Comparison of ENCODE assay signal across 9 cellular contexts in the genomic region with DNA sequence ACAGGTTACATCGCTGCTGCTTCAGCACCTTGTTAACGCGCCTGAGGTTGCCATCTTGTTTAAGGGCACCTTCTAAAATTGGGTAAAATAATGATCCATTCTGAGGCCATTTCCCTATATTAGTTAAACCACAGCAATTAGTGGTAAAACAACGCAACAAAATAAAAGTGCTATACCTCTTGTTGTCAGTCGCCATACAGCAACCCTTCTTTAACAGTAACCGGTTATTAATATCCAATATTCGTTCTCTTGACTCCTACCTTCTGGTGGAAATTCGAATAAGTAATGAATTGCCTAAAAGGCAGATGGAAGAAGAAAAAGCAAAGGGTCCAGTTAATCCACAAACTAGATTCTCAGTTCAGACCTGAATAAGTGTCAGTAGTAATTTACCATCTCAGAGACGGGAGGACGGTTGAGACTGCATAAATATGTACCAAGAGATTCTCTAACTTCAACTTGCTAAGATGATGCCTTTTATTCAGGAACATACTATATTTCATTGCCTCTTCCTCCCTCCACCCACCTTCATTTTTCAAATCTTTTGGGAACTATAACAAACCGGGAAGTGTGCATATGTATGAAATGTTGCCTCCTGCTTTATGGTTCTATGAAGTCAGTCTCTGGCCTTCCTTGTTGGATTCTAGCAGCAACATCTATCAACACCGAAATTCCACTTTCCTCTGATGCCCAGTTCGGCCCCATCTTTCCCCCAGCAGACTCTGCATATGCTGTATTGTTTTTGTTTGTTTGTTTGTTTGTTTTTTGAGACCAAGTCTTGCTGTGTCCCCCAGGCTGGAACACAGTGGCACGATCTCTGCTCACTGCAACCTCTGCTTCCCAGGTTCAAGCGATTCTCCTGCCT. TPM values are rescaled to one million over a fixed set of nuclear protein-coding genes. Genes with fewer than 3 reads are reported as not detected.
A peak's percentile ranks its signal among the peaks of the same experiment; 100 is the strongest.
DNase-seq lines count a peak whose midpoint lies in the region; ATAC-seq, FAIRE-seq and TF ChIP-seq lines count a peak whose summit lies in the region.
"Had no signal": no experiment of that assay in that cellular context is flagged by ENCODE, and none has a peak within 500 bp of the region (broad histone marks: within the 10 kb centered on the region; RNA-seq: fewer than 3 reads in every experiment).

No MANE protein-coding gene starts in this region.

- H3K4me2 ChIP-seq in GM12878 (ENCODE audit: control insufficient read depth, insufficient read depth): peak overlapping the region; percentile 47

- TF ChIP-seq RAD21 in GM12878 (IDR thresholded peaks at IDR 0.05; ENCODE audit: insufficient read depth, low read depth, low read length): no peak

- H3K36me3 Mint-ChIP-seq in activated T-cell treated with anti-CD3 and anti-CD28 coated beads, Interleukin-2, amount 50 U/mL, for 4 hours (ENCODE audit: insufficient read depth): peaks cover 16% of the 10 kb centered on the region

- H4K20me1 ChIP-seq in GM12878 (ENCODE audit: control insufficient read depth, insufficient read depth): no peaks in the 10 kb centered on the region

- H2AFZ ChIP-seq in GM12878 (ENCODE audit: control insufficient read depth, low read depth, low read length): peak overlapping the region; percentile 99

- H3K9ac ChIP-seq in GM12878 (ENCODE audit: control insufficient read depth, insufficient read depth, low read length): no peak overlapping the region; the same call in 1 of the 2 replicates

- H3K4me3 Mint-ChIP-seq in activated T-cell treated with anti-CD3 and anti-CD28 coated beads, Interleukin-2, amount 50 U/mL, for 4 hours: peak overlapping the region; percentile 98

- SMC1A ChIA-PET in GM12878 (lab: Charles Lee; ENCODE audit: uncharacterized antibody, unreplicated experiment): interaction anchor here (1.8 kb wide), 1 partner anchor 27 kb away, joined by 6 read pairs; no protein-coding TSS in a partner anchor

- H3K27me3 ChIP-seq in GM12878 (replicated peaks in 1 of 2; ENCODE audit: control insufficient read depth in 2 of 2, insufficient read depth in 2 of 2, low read length in 1 of 2): no peaks in the 10 kb centered on the region
- no peaks in the 10 kb centered on the region for H3K27me3 ChIP-seq in lower lobe of right lung (ENCODE audit: low read depth)
- H3K27me3 ChIP-seq in thyroid gland: no peaks in the 10 kb centered on the region

- POLR2A ChIA-PET in GM12878 (lab: Charles Lee): interaction anchor here (1.0 kb wide), 1 partner anchor 28 kb away, joined by 4 read pairs; no protein-coding TSS in a partner anchor

- CTCF ChIA-PET in GM12878 (lab: Yijun Ruan, JAX): no interaction called here

- no peak for TF ChIP-seq EP300 in GM12878 (IDR thresholded peaks at IDR 0.05; ENCODE audit: borderline replicate concordance in 1 of 2, control insufficient read depth in 1 of 2, low read depth in 2 of 2, low read length in 2 of 2)

- no peak for DNase-seq in activated T-cell treated with anti-CD3 and anti-CD28 coated beads, Interleukin-2, amount 50 U/mL, for 4 hours
- DNase-seq in activated T-cell treated with anti-CD3 and anti-CD28 coated beads, Interleukin-2, amount 50 U/mL, for 1 hour: no peak
- DNase-seq in GM12878 (ENCODE audit: low read depth, low spot score) (no peak), lower lobe of right lung (no peak), thyroid gland (no peak), GM13977 (ENCODE audit: low spot score) (no peak), NCI-H524 treated with DMSO at 0.1 percent for 48 hours (lab: John Stamatoyannopoulos, UW) (no peak)

- in situ Hi-C loops in GM12878 (cut with MboI) (no loop called here), GM13977 (cut with MboI; ENCODE audit: low pct_unique_long_range_greater_than_20kb, low sequenced_read_pairs, unreplicated experiment) (no loop called here)

- TF ChIP-seq CTCF in GM12878 (IDR thresholded peaks at IDR 0.05 in 2 of 3, conservative IDR thresholded peaks at IDR 0.05 in 1 of 3; ENCODE audit: control insufficient read depth in 2 of 3, extremely low read depth in 1 of 3, insufficient read depth in 1 of 3, low read depth in 3 of 3, low read length in 3 of 3) (no peak), lower lobe of right lung (IDR thresholded peaks at IDR 0.05) (no peak), thyroid gland (IDR thresholded peaks at IDR 0.05) (peak in 2 of 6 experiments; percentile 5 to 32), GM13977 (IDR thresholded peaks at IDR 0.05; ENCODE audit: extremely low read depth, insufficient read depth, missing control alignments) (no peak)

- FAIRE-seq in GM12878 (lab: Jason Lieb, UNC): no peak

- H3K9me3 Mint-ChIP-seq in activated T-cell treated with anti-CD3 and anti-CD28 coated beads, Interleukin-2, amount 50 U/mL, for 4 hours: peaks cover 3% of the 10 kb centered on the region

- ATAC-seq in activated T-cell treated with anti-CD3 and anti-CD28 coated beads, Interleukin-2, amount 50 U/mL, for 4 hours: no peak
- ATAC-seq in GM12878 (no peak), lower lobe of right lung (no peak), HG03175 (IDR thresholded peaks at IDR 0.05; ENCODE audit: unreplicated experiment) (no peak)

- H3K79me2 ChIP-seq in GM12878 (ENCODE audit: control insufficient read depth, insufficient read depth, low read length): peaks cover 17% of the 10 kb centered on the region

- no peaks in the 10 kb centered on the region for H3K9me3 ChIP-seq in GM12878 (replicated peaks; ENCODE audit: control insufficient read depth, insufficient read depth, low read length)
- H3K9me3 ChIP-seq in lower lobe of right lung: no peaks in the 10 kb centered on the region
- no peaks in the 10 kb centered on the region for H3K9me3 ChIP-seq in thyroid gland

- BruUV-seq in GM12878 (replicated peaks; lab: Mats Ljungman, UMichigan): no TSS peak

- RAD21 ChIA-PET in GM12878 (lab: Charles Lee; ENCODE audit: unreplicated experiment): no interaction called here

- H3K4me1 Mint-ChIP-seq in activated T-cell treated with anti-CD3 and anti-CD28 coated beads, Interleukin-2, amount 50 U/mL, for 4 hours (ENCODE audit: low read depth): peaks cover 24% of the 10 kb centered on the region

- H3K4me1 ChIP-seq in GM12878 (ENCODE audit: control insufficient read depth, insufficient read depth, low read length) (peaks cover 6% of the 10 kb centered on the region), lower lobe of right lung (peaks cover 20% of the 10 kb centered on the region), thyroid gland (peaks cover 9 to 11% of the 10 kb centered on the region in 2 donors)

- H3K27me3 Mint-ChIP-seq in activated T-cell treated with anti-CD3 and anti-CD28 coated beads, Interleukin-2, amount 50 U/mL, for 4 hours (ENCODE audit: low read depth): no peaks in the 10 kb centered on the region

- H3K27ac ChIP-seq in GM12878 (ENCODE audit: control insufficient read depth, insufficient read depth) (peak overlapping the region; percentile 92), lower lobe of right lung (peak overlapping the region; percentile 94), thyroid gland (peak overlapping the region; percentile 93 to 98 (median 95))

- H3K36me3 ChIP-seq in GM12878 (ENCODE audit: control insufficient read depth in 2 of 2, insufficient read depth in 2 of 2, low read length in 1 of 2) (peaks cover 0 to 10% of the 10 kb centered on the region in 2 experiments), lower lobe of right lung (peaks cover 29% of the 10 kb centered on the region), thyroid gland (peaks cover 16 to 24% of the 10 kb centered on the region in 2 donors)

- intact Hi-C loops in GM12878 (cut with micrococcal nuclease; ENCODE audit: unreplicated experiment) (no loop called here), lower lobe of right lung (cut with DNase I) (no loop called here), thyroid gland (cut with DNase I) (no loop called here)

- 67% methylated on average over 15 of the region's 15 CpGs for WGBS in GM12878 (ENCODE audit: insufficient coverage, insufficient replicate concordance, low lambda C conversion rate, missing lambda C conversion rate)
- WGBS in thyroid gland, 2 donors: 67 to 73% methylated on average over 15 of the region's 15 CpGs

- TF ChIP-seq POLR2A in GM12878 (IDR thresholded peaks at IDR 0.05; ENCODE audit: low read depth, low read length) (no peak), thyroid gland (IDR thresholded peaks at IDR 0.05) (no peak)

- 0 out of 2 replicates have a peak overlapping the region, but pooled peaks have one; percentile 34 for H3K4me3 ChIP-seq in GM12878
- H3K4me3 ChIP-seq in lower lobe of right lung: peak overlapping the region; percentile 89
- H3K4me3 ChIP-seq in thyroid gland (replicated peaks in 1 of 3): no peak overlapping the region

RNA-seq across cellular contexts. Expression of a gene that starts 0.8 kb away (rescaled TPM):
- total RNA-seq in activated T-cell treated with anti-CD3 and anti-CD28 coated beads, Interleukin-2, amount 50 U/mL, for 4 hours: 100 to 1,000 TPM; 220 to 231 (median 227) TPM
- total RNA-seq in GM12878 (2013; cell fraction: nucleolus; rRNA removed): 19.2 and 22.2 TPM in 2 replicates
- total RNA-seq in GM12878 (2014; rRNA removed): 120 and 142 TPM in 2 replicates
- 90.6 and 98.9 TPM in 2 replicates for total RNA-seq in GM12878 (2014; rRNA removed; fragmentation: Illumina TruSeq; extraction: Trizol)
- total RNA-seq in GM12878 (2021): 94.5 and 97.1 TPM in 2 replicates
- 48.1 TPM for polyA plus RNA-seq in GM12878 (2011; ENCODE audit: low read depth)
- 107 and 146 TPM in 2 replicates for polyA plus RNA-seq in GM12878 (2011; rRNA removed)
- 192 and 210 TPM in 2 replicates for polyA plus RNA-seq in GM12878 (2011; cell fraction: cytosol; rRNA removed)
- 69.1 and 69.9 TPM in 2 replicates for polyA plus RNA-seq in GM12878 (2011; cell fraction: nucleus; rRNA removed)
- polyA plus RNA-seq in GM12878 (2012): 63.4 and 74.5 TPM in 2 replicates
- polyA plus RNA-seq in GM12878 (2014; fragmentation: Illumina TruSeq; extraction: Trizol): 77.7 and 84.5 TPM in 2 replicates
- 100 to 1,000 TPM; 686 to 802 TPM for polyA plus RNA-seq in GM12878 (2014; fragmentation: Nextera tagmentation; extraction: Ambion mirVana)
- polyA plus RNA-seq in GM12878 (2014; rRNA removed): 113 and 125 TPM in 2 replicates
- polyA plus RNA-seq in GM12878 (2016; fragmentation: Nextera tagmentation; extraction: Ambion mirVana): 100 to 1,000 TPM; 180 to 205 TPM
- 108 and 155 TPM in 2 replicates for polyA minus RNA-seq in GM12878 (2011; rRNA and poly(A)+ RNA removed)
- polyA minus RNA-seq in GM12878 (2011; cell fraction: cytosol; rRNA and poly(A)+ RNA removed): 31.9 and 46.2 TPM in 2 replicates
- 30.2 and 41.7 TPM in 2 replicates for polyA minus RNA-seq in GM12878 (2011; cell fraction: nucleus; rRNA and poly(A)+ RNA removed)
- total RNA-seq in lower lobe of right lung: 71.5 TPM
- total RNA-seq in thyroid gland: 100 to 1,000 TPM in 2 of 4 donors, 10 to 100 TPM in 2; 75.7 to 215 (median 113) TPM

RNA-seq across cellular contexts. Expression of a gene that starts 6.5 kb away (rescaled TPM):
- total RNA-seq in activated T-cell treated with anti-CD3 and anti-CD28 coated beads, Interleukin-2, amount 50 U/mL, for 4 hours: not detected
- total RNA-seq in GM12878 (2013; cell fraction: nucleolus; rRNA removed): not detected in 2 replicates
- total RNA-seq in GM12878 (2014; rRNA removed): not detected in 2 replicates
- not detected in 2 replicates for total RNA-seq in GM12878 (2014; rRNA removed; fragmentation: Illumina TruSeq; extraction: Trizol)
- total RNA-seq in GM12878 (2021): not detected in 2 replicates
- polyA plus RNA-seq in GM12878 (2011; ENCODE audit: low read depth): not detected
- polyA plus RNA-seq in GM12878 (2011; rRNA removed): not detected in 2 replicates
- 0.01 TPM in 1 of 2 replicates, not detected in the other for polyA plus RNA-seq in GM12878 (2011; cell fraction: cytosol; rRNA removed)
- polyA plus RNA-seq in GM12878 (2011; cell fraction: nucleus; rRNA removed): not detected in 2 replicates
- not detected in 2 replicates for polyA plus RNA-seq in GM12878 (2012)
- polyA plus RNA-seq in GM12878 (2014; fragmentation: Illumina TruSeq; extraction: Trizol): not detected in 2 replicates
- polyA plus RNA-seq in GM12878 (2014; fragmentation: Nextera tagmentation; extraction: Ambion mirVana): not detected
- polyA plus RNA-seq in GM12878 (2014; rRNA removed): not detected in 2 replicates
- polyA plus RNA-seq in GM12878 (2016; fragmentation: Nextera tagmentation; extraction: Ambion mirVana): not detected
- polyA minus RNA-seq in GM12878 (2011; rRNA and poly(A)+ RNA removed): not detected in 2 replicates
- polyA minus RNA-seq in GM12878 (2011; cell fraction: cytosol; rRNA and poly(A)+ RNA removed): not detected in 2 replicates
- not detected in 2 replicates for polyA minus RNA-seq in GM12878 (2011; cell fraction: nucleus; rRNA and poly(A)+ RNA removed)
- not detected for total RNA-seq in lower lobe of right lung
- not detected for total RNA-seq in thyroid gland
- polyA plus RNA-seq: BJ had no signal

RNA-seq across cellular contexts. Expression of a gene that starts 21.8 kb away (rescaled TPM):
- under 1 TPM; 0.51 to 0.87 (median 0.65) TPM for total RNA-seq in activated T-cell treated with anti-CD3 and anti-CD28 coated beads, Interleukin-2, amount 50 U/mL, for 4 hours
- total RNA-seq in GM12878 (2013; cell fraction: nucleolus; rRNA removed): 5.5 and 5.8 TPM in 2 replicates
- 0.45 and 0.49 TPM in 2 replicates for total RNA-seq in GM12878 (2014; rRNA removed)
- 0.23 and 0.36 TPM in 2 replicates for total RNA-seq in GM12878 (2014; rRNA removed; fragmentation: Illumina TruSeq; extraction: Trizol)
- total RNA-seq in GM12878 (2021): 0.90 and 1.1 TPM in 2 replicates
- polyA plus RNA-seq in GM12878 (2011; ENCODE audit: low read depth): 0.56 TPM
- 0.65 and 1.4 TPM in 2 replicates for polyA plus RNA-seq in GM12878 (2011; rRNA removed)
- 1.2 and 2.1 TPM in 2 replicates for polyA plus RNA-seq in GM12878 (2011; cell fraction: cytosol; rRNA removed)
- 18.1 and 19.5 TPM in 2 replicates for polyA plus RNA-seq in GM12878 (2011; cell fraction: nucleus; rRNA removed)
- 0.96 and 0.97 TPM in 2 replicates for polyA plus RNA-seq in GM12878 (2012)
- polyA plus RNA-seq in GM12878 (2014; fragmentation: Illumina TruSeq; extraction: Trizol): 0.46 and 0.67 TPM in 2 replicates
- not detected for polyA plus RNA-seq in GM12878 (2014; fragmentation: Nextera tagmentation; extraction: Ambion mirVana)
- 1.2 and 1.5 TPM in 2 replicates for polyA plus RNA-seq in GM12878 (2014; rRNA removed)
- polyA plus RNA-seq in GM12878 (2016; fragmentation: Nextera tagmentation; extraction: Ambion mirVana): under 1 TPM; 0.10 to 0.37 TPM
- 1.1 and 1.3 TPM in 2 replicates for polyA minus RNA-seq in GM12878 (2011; rRNA and poly(A)+ RNA removed)
- 0.67 TPM in 1 of 2 replicates, not detected in the other for polyA minus RNA-seq in GM12878 (2011; cell fraction: cytosol; rRNA and poly(A)+ RNA removed)
- polyA minus RNA-seq in GM12878 (2011; cell fraction: nucleus; rRNA and poly(A)+ RNA removed): 1.3 and 1.6 TPM in 2 replicates
- total RNA-seq in lower lobe of right lung: 5.6 TPM
- total RNA-seq in thyroid gland: 1 to 10 TPM; 2.9 to 7.8 (median 5.6) TPM

RNA-seq across cellular contexts. Expression of a gene that starts 25.6 kb away (rescaled TPM):
- total RNA-seq in activated T-cell treated with anti-CD3 and anti-CD28 coated beads, Interleukin-2, amount 50 U/mL, for 4 hours: 1 to 10 TPM; 3.6 to 5.4 (median 5.1) TPM
- total RNA-seq in GM12878 (2013; cell fraction: nucleolus; rRNA removed): 7.3 and 7.7 TPM in 2 replicates
- total RNA-seq in GM12878 (2014; rRNA removed): 11.5 and 12.2 TPM in 2 replicates
- total RNA-seq in GM12878 (2014; rRNA removed; fragmentation: Illumina TruSeq; extraction: Trizol): 9.8 and 10.0 TPM in 2 replicates
- 8.5 and 11.1 TPM in 2 replicates for total RNA-seq in GM12878 (2021)
- polyA plus RNA-seq in GM12878 (2011; ENCODE audit: low read depth): 2.8 TPM
- polyA plus RNA-seq in GM12878 (2011; rRNA removed): 11.7 and 13.7 TPM in 2 replicates
- polyA plus RNA-seq in GM12878 (2011; cell fraction: cytosol; rRNA removed): 17.2 and 18.7 TPM in 2 replicates
- polyA plus RNA-seq in GM12878 (2011; cell fraction: nucleus; rRNA removed): 18.2 and 20.7 TPM in 2 replicates
- polyA plus RNA-seq in GM12878 (2012): 4.7 and 7.5 TPM in 2 replicates
- polyA plus RNA-seq in GM12878 (2014; fragmentation: Illumina TruSeq; extraction: Trizol): 10.4 and 13.9 TPM in 2 replicates
- 1 to 10 TPM; 1.8 to 2.1 TPM for polyA plus RNA-seq in GM12878 (2014; fragmentation: Nextera tagmentation; extraction: Ambion mirVana)
- polyA plus RNA-seq in GM12878 (2014; rRNA removed): 10.5 and 12.9 TPM in 2 replicates
- polyA plus RNA-seq in GM12878 (2016; fragmentation: Nextera tagmentation; extraction: Ambion mirVana): 1 to 10 TPM; 7.1 to 7.9 TPM
- 28.1 and 36.9 TPM in 2 replicates for polyA minus RNA-seq in GM12878 (2011; rRNA and poly(A)+ RNA removed)
- polyA minus RNA-seq in GM12878 (2011; cell fraction: cytosol; rRNA and poly(A)+ RNA removed): 3.1 and 6.5 TPM in 2 replicates
- polyA minus RNA-seq in GM12878 (2011; cell fraction: nucleus; rRNA and poly(A)+ RNA removed): 2.4 and 4.1 TPM in 2 replicates
- total RNA-seq in lower lobe of right lung: 9.8 TPM
- total RNA-seq in thyroid gland: 10 to 100 TPM; 11.6 to 20.6 (median 15.4) TPM

RNA-seq across cellular contexts. Expression of a gene that starts 53.2 kb away (rescaled TPM):
- total RNA-seq in activated T-cell treated with anti-CD3 and anti-CD28 coated beads, Interleukin-2, amount 50 U/mL, for 4 hours: 1 to 10 TPM; 2.0 to 3.8 (median 2.6) TPM
- 4.7 and 5.9 TPM in 2 replicates for total RNA-seq in GM12878 (2013; cell fraction: nucleolus; rRNA removed)
- total RNA-seq in GM12878 (2014; rRNA removed) (0.49 and 0.51 TPM in 2 replicates), GM12878 (2014; rRNA removed; fragmentation: Illumina TruSeq; extraction: Trizol) (0.18 and 0.36 TPM in 2 replicates), GM12878 (2021) (0.43 and 0.90 TPM in 2 replicates), lower lobe of right lung (28.7 TPM), thyroid gland (10 to 100 TPM; 18.4 to 40.5 (median 34.8) TPM)
- 0.58 TPM for polyA plus RNA-seq in GM12878 (2011; ENCODE audit: low read depth)
- polyA plus RNA-seq in GM12878 (2011; rRNA removed) (18.1 and 23.6 TPM in 2 replicates), GM12878 (2014; fragmentation: Illumina TruSeq; extraction: Trizol) (0.16 and 0.87 TPM in 2 replicates), GM12878 (2014; fragmentation: Nextera tagmentation; extraction: Ambion mirVana) (under 1 TPM; 0.03 to 0.04 TPM), GM12878 (2014; rRNA removed) (0.32 and 0.90 TPM in 2 replicates), GM12878 (2016; fragmentation: Nextera tagmentation; extraction: Ambion mirVana) (under 1 TPM in 1 of 2 experiments, not detected in 1; 0.15 TPM)
- polyA plus RNA-seq in GM12878 (2011; cell fraction: cytosol; rRNA removed): 13.6 and 22.2 TPM in 2 replicates
- 9.8 and 20.8 TPM in 2 replicates for polyA plus RNA-seq in GM12878 (2011; cell fraction: nucleus; rRNA removed)
- polyA plus RNA-seq in GM12878 (2012): 0.80 and 0.89 TPM in 2 replicates
- polyA minus RNA-seq in GM12878 (2011; rRNA and poly(A)+ RNA removed): 22.8 and 45.9 TPM in 2 replicates
- 6.5 and 7.0 TPM in 2 replicates for polyA minus RNA-seq in GM12878 (2011; cell fraction: cytosol; rRNA and poly(A)+ RNA removed)
- 6.2 and 8.2 TPM in 2 replicates for polyA minus RNA-seq in GM12878 (2011; cell fraction: nucleus; rRNA and poly(A)+ RNA removed)

Comparison
In these comparisons a context has a peak if more than half of its experiments do, and no peak if none do; other contexts are left out.
1. H3K4me3 ChIP-seq: peak in GM12878 (single experiment) and lower lobe of right lung (single experiment); none in thyroid gland (0 of 3).
2. Peak in every context shown above with its lines, with median percentiles within 50 percentile points of each other: H3K27ac ChIP-seq.